ENCODE assay signal across 23 cellular contexts in genomic region chr12:2068638-2069037, GRCh38. TPM values are rescaled to one million over a fixed set of nuclear protein-coding genes. Genes with fewer than 3 reads are reported as not detected.
DNase-seq lines count a peak whose midpoint lies in the region; ATAC-seq and TF ChIP-seq lines count a peak whose summit lies in the region.
"Had no signal": no experiment of that assay in that cellular context is flagged by ENCODE, and none has a peak within 500 bp of the region (broad histone marks: within the 10 kb centered on the region; RNA-seq: fewer than 3 reads in every experiment).

No MANE protein-coding gene starts in this region.

- no peak overlapping the region for H3K27ac Mint-ChIP-seq in activated T-helper 2 cell treated with anti-CD3 and anti-CD28 coated beads, Interferon-gamma antibody, Interleukin-2, Interleukin-4, amounts not matched to agents 10 μg/mL and 5 μg/mL and 100 μg/mL, durations not matched to agents 14 hours and 24 hours and 36 hours
- H3K27ac Mint-ChIP-seq: CD8-positive, alpha-beta T cell; HFFc6; IgD-negative memory B cell had no signal

- H3K36me3 ChIP-seq in PC-3 (ENCODE audit: low read depth, low read length): no peaks in the 10 kb centered on the region
- H3K36me3 ChIP-seq: HAP-1 had no signal

- no peaks in the 10 kb centered on the region for H3K9me2 ChIP-seq in PC-3 (replicated peaks; ENCODE audit: low read length)

- ATAC-seq in Right ventricle myocardium superior (ENCODE audit: poor library complexity) (peak; percentile 44), left ventricle myocardium superior (peak; percentile 43), sciatic nerve (peak; percentile 38), PC-3 (no peak)
- ATAC-seq: CD8-positive, alpha-beta T cell had no signal

- POLR2A ChIA-PET in PC-3 (lab: Charles Lee; ENCODE audit: unreplicated experiment): no interaction called here

- peaks cover 14% of the 10 kb centered on the region for H3K27me3 Mint-ChIP-seq in activated T-helper 2 cell treated with anti-CD3 and anti-CD28 coated beads, Interferon-gamma antibody, Interleukin-2, Interleukin-4, amounts not matched to agents 10 μg/mL and 5 μg/mL and 100 μg/mL, durations not matched to agents 14 hours and 24 hours and 36 hours (ENCODE audit: low read depth)

- H3K27me3 ChIP-seq in PC-3 (ENCODE audit: low read length): peaks cover 34% of the 10 kb centered on the region

- no peak overlapping the region for H3K4me2 ChIP-seq in PC-3 (ENCODE audit: low read length)
- H3K4me2 ChIP-seq: KMS-11 had no signal

- no peaks in the 10 kb centered on the region for H4K20me1 ChIP-seq in PC-3 (ENCODE audit: low read length)

- no peaks in the 10 kb centered on the region for H3K4me1 ChIP-seq in PC-3 (ENCODE audit: insufficient read depth, low read length)
- H3K4me1 ChIP-seq: Caco-2, HAP-1 had no signal

- no peak for TF ChIP-seq CTCF in PC-3 (conservative IDR thresholded peaks at IDR 0.05; ENCODE audit: low read depth, low read length)

- no TSS peak for BruUV-seq in PC-3 (replicated peaks; lab: Mats Ljungman, UMichigan)

- no peak overlapping the region for H2AFZ ChIP-seq in PC-3 (ENCODE audit: low read length)

- H3K9ac ChIP-seq in PC-3 (ENCODE audit: low read length): no peak overlapping the region
- H3K9ac ChIP-seq: KMS-11 had no signal

- intact Hi-C loops in Right ventricle myocardium superior (cut with DNase I) (no loop called here), left ventricle myocardium superior (cut with micrococcal nuclease) (no loop called here), sciatic nerve (cut with DNase I) (no loop called here), PC-3 (cut with micrococcal nuclease) (no loop called here)
- intact Hi-C loops in activated T-helper 2 cell treated with anti-CD3 and anti-CD28 coated beads, Interferon-gamma antibody, Interleukin-2, Interleukin-4, amounts not matched to agents 10 μg/mL and 5 μg/mL and 100 μg/mL, durations not matched to agents 14 hours and 24 hours and 36 hours (cut with micrococcal nuclease): no loop called here

- DNase-seq in Right ventricle myocardium superior (no peak), left ventricle myocardium superior (no peak), sciatic nerve (ENCODE audit: low spot score) (no peak), PC-3 (no peak), NCI-H1694 treated with DMSO at 0.1 percent for 48 hours (lab: John Stamatoyannopoulos, UW) (no peak), HUDEP-2 (lab: John Stamatoyannopoulos, UW; ENCODE audit: unreplicated experiment in 76 of 76) (no peak)
- no peak for DNase-seq in activated T-helper 2 cell treated with anti-CD3 and anti-CD28 coated beads, Interferon-gamma antibody, Interleukin-2, Interleukin-4, amounts not matched to agents 10 μg/mL and 5 μg/mL and 100 μg/mL, durations not matched to agents 14 hours and 24 hours and 36 hours (ENCODE audit: low spot score)
- DNase-seq: C1 segment of cervical spinal cord; Caco-2; CD8-positive, alpha-beta T cell; GOT3; HFFc6; MM.1S; NCI-H2029 treated with DMSO at 0.1 percent for 48 hours; NCI-H446 treated with DMSO at 0.1 percent for 48 hours; NCI-H526; NCI-H82; SIG-M5 had no signal

- H3K79me2 ChIP-seq in PC-3 (ENCODE audit: low read length): no peaks in the 10 kb centered on the region

- H3K9me3 Mint-ChIP-seq in activated T-helper 2 cell treated with anti-CD3 and anti-CD28 coated beads, Interferon-gamma antibody, Interleukin-2, Interleukin-4, amounts not matched to agents 10 μg/mL and 5 μg/mL and 100 μg/mL, durations not matched to agents 14 hours and 24 hours and 36 hours: peaks cover 17% of the 10 kb centered on the region

- no peak overlapping the region for H3K27ac ChIP-seq in PC-3 (ENCODE audit: low read length)
- H3K27ac ChIP-seq: KMS-11, RWPE1, SK-N-MC had no signal

- no peak overlapping the region for H3K4me3 Mint-ChIP-seq in activated T-helper 2 cell treated with anti-CD3 and anti-CD28 coated beads, Interferon-gamma antibody, Interleukin-2, Interleukin-4, amounts not matched to agents 10 μg/mL and 5 μg/mL and 100 μg/mL, durations not matched to agents 14 hours and 24 hours and 36 hours (ENCODE audit: low read depth)
- H3K4me3 Mint-ChIP-seq: CD8-positive, alpha-beta T cell; HFFc6; IgD-negative memory B cell had no signal

- H3K4me1 Mint-ChIP-seq in activated T-helper 2 cell treated with anti-CD3 and anti-CD28 coated beads, Interferon-gamma antibody, Interleukin-2, Interleukin-4, amounts not matched to agents 10 μg/mL and 5 μg/mL and 100 μg/mL, durations not matched to agents 14 hours and 24 hours and 36 hours (ENCODE audit: low read depth): peaks cover 9% of the 10 kb centered on the region

- no peak overlapping the region for H3K4me3 ChIP-seq in PC-3 (ENCODE audit: low read length)
- H3K4me3 ChIP-seq: HAP-1, SK-N-MC had no signal

- CTCF ChIA-PET in PC-3 (lab: Charles Lee): no interaction called here

- H3F3A ChIP-seq in PC-3 (ENCODE audit: low read length, unreplicated experiment): no peaks in the 10 kb centered on the region

- no peaks in the 10 kb centered on the region for H3K36me3 Mint-ChIP-seq in activated T-helper 2 cell treated with anti-CD3 and anti-CD28 coated beads, Interferon-gamma antibody, Interleukin-2, Interleukin-4, amounts not matched to agents 10 μg/mL and 5 μg/mL and 100 μg/mL, durations not matched to agents 14 hours and 24 hours and 36 hours (ENCODE audit: low read depth)
- H3K36me3 Mint-ChIP-seq: CD8-positive, alpha-beta T cell had no signal

- no peaks in the 10 kb centered on the region for H3K9me3 ChIP-seq in PC-3 (ENCODE audit: low read length)

RNA-seq across cellular contexts. Expression of gene CACNA1C, which starts 15.9 kb away (rescaled TPM):
- total RNA-seq in Right ventricle myocardium superior (151 TPM), left ventricle myocardium superior (201 TPM), sciatic nerve (9.0 TPM), PC-3 (2014; rRNA removed) (not detected in 2 replicates)
- total RNA-seq in activated T-helper 2 cell treated with anti-CD3 and anti-CD28 coated beads, Interferon-gamma antibody, Interleukin-2, Interleukin-4, amounts not matched to agents 10 μg/mL and 5 μg/mL and 100 μg/mL, durations not matched to agents 14 hours and 24 hours and 36 hours: 0.11 and 0.14 TPM in 2 replicates
- total RNA-seq: Caco-2 had no signal

Comparison
In these comparisons a context has a peak if more than half of its experiments do, and no peak if none do; other contexts are left out.
1. RNA of gene CACNA1C, which starts 15.9 kb away (total RNA-seq): 201 TPM in left ventricle myocardium superior (single experiment) and 151 TPM in Right ventricle myocardium superior (single experiment); 9.0 TPM in sciatic nerve (single experiment), 0.11 to 0.14 TPM in activated T-helper 2 cell treated with anti-CD3 and anti-CD28 coated beads, Interferon-gamma antibody, Interleukin-2, Interleukin-4, amounts not matched to agents 10 μg/mL and 5 μg/mL and 100 μg/mL, durations not matched to agents 14 hours and 24 hours and 36 hours and not detected in PC-3; every median in the first group is over 10 times any median in the second.